In the genomic region with DNA sequence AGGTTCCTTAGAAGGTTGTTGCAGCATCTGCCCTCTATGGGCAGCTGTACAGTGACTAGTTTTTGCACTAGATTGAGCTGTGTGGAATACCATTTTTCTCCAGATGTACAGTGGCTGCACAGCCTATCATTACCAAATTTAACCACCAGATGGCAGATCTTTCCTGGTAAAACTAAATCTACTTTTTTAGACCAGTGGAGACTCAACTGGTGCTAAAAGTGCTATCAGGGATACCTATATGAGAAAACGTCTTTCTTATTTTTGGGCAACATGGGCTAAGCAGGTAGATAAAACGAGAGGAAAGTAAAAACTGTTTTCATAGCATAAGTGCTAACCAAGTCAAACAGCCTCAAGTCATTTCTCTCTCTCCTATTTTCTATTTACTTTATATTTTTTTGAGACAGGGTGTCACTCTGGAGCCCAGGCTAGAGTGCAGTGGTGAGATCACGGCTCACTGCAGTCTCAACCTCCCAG, we compare ENCODE assay signal across 8 cellular contexts. TPM values are rescaled to one million over a fixed set of nuclear protein-coding genes. Genes with fewer than 3 reads are reported as not detected.
DNase-seq lines count a peak whose midpoint lies in the region; ATAC-seq and TF ChIP-seq lines count a peak whose summit lies in the region.

No MANE protein-coding gene starts in this region.

- DNase-seq in activated CD4-positive, alpha-beta T cell treated with anti-CD3 and anti-CD28 coated beads, Interleukin-2, amount 10 ng/mL, durations not matched to agents 7 days and 5 days, result peak; percentile 18
- no peak for DNase-seq in activated CD4-positive, alpha-beta T cell treated with anti-CD3 and anti-CD28 coated beads for 1 hour
- DNase-seq in HAP-1 (ENCODE audit: low spot score in 2 of 2), result peak; percentile 56 to 72
- DNase-seq in MV-4-11 (lab: John Stamatoyannopoulos, UW), result peak; percentile 57
- DNase-seq in SK-MEL-5 (ENCODE audit: low read depth, low spot score), result peak; percentile 85
- DNase-seq in stimulated activated CD8-positive, alpha-beta memory T cell treated with anti-CD3 and anti-CD28 coated beads, Interleukin-4, amount 100 ng/mL, for 48 hours, result no peak

- H3K4me1 ChIP-seq in HAP-1, result peaks cover under 1% of the 10 kb centered on the region

- CTCF ChIA-PET in activated CD4-positive, alpha-beta T cell treated with anti-CD3 and anti-CD28 coated beads, Interleukin-2, amount 10 ng/mL, durations not matched to agents 7 days and 5 days (lab: Charles Lee), result no interaction called here

- H3K4me1 Mint-ChIP-seq in activated CD4-positive, alpha-beta T cell treated with anti-CD3 and anti-CD28 coated beads, Interleukin-2, amount 10 ng/mL, durations not matched to agents 7 days and 5 days, result no peaks in the 10 kb centered on the region
- H3K4me1 Mint-ChIP-seq in nephron, result no peaks in the 10 kb centered on the region

- H3K9me3 Mint-ChIP-seq in activated CD4-positive, alpha-beta T cell treated with anti-CD3 and anti-CD28 coated beads, Interleukin-2, amount 10 ng/mL, durations not matched to agents 7 days and 5 days, result no peaks in the 10 kb centered on the region
- peaks cover 2% of the 10 kb centered on the region for H3K9me3 Mint-ChIP-seq in nephron

- ATAC-seq in esophagus mucosa, result peak; percentile 87

- POLR2A ChIA-PET in activated CD4-positive, alpha-beta T cell treated with anti-CD3 and anti-CD28 coated beads, Interleukin-2, amount 10 ng/mL, durations not matched to agents 7 days and 5 days (lab: Charles Lee), result no interaction called here

- no peak overlapping the region for H3K4me3 ChIP-seq in HAP-1

- H3K27ac Mint-ChIP-seq in activated CD4-positive, alpha-beta T cell treated with anti-CD3 and anti-CD28 coated beads, Interleukin-2, amount 10 ng/mL, durations not matched to agents 7 days and 5 days, result no peak overlapping the region
- no peak overlapping the region for H3K27ac Mint-ChIP-seq in nephron

- in situ Hi-C loops in HAP-1 (cut with MboI; ENCODE audit: low sequenced_read_pairs), result loop anchor here (10.0 kb wide), 1 partner anchor 395 kb away; no protein-coding TSS in a partner anchor
- in situ Hi-C loops in SK-MEL-5 (cut with HindIII; ENCODE audit: low pct_unique_long_range_greater_than_20kb, low sequenced_read_pairs), result no loop called here

- no peaks in the 10 kb centered on the region for H3K27me3 ChIP-seq in HAP-1 (ENCODE audit: low read depth)

- H3K36me3 ChIP-seq in HAP-1 (replicated peaks), result no peaks in the 10 kb centered on the region

- H3K4me3 Mint-ChIP-seq in activated CD4-positive, alpha-beta T cell treated with anti-CD3 and anti-CD28 coated beads, Interleukin-2, amount 10 ng/mL, durations not matched to agents 7 days and 5 days, result no peak overlapping the region
- H3K4me3 Mint-ChIP-seq in nephron, result no peak overlapping the region

- H3K36me3 Mint-ChIP-seq in activated CD4-positive, alpha-beta T cell treated with anti-CD3 and anti-CD28 coated beads, Interleukin-2, amount 10 ng/mL, durations not matched to agents 7 days and 5 days (ENCODE audit: low read depth), result no peaks in the 10 kb centered on the region
- H3K36me3 Mint-ChIP-seq in nephron (ENCODE audit: low read depth), result no peaks in the 10 kb centered on the region

- no peaks in the 10 kb centered on the region for H3K27me3 Mint-ChIP-seq in activated CD4-positive, alpha-beta T cell treated with anti-CD3 and anti-CD28 coated beads, Interleukin-2, amount 10 ng/mL, durations not matched to agents 7 days and 5 days
- no peaks in the 10 kb centered on the region for H3K27me3 Mint-ChIP-seq in nephron (ENCODE audit: low read depth)

- no peaks in the 10 kb centered on the region for H3K9me3 ChIP-seq in HAP-1

- TF ChIP-seq CTCF in nephron (IDR thresholded peaks at IDR 0.05; ENCODE audit: unreplicated experiment in 3 of 3), result peak; percentile 79 to 88 (median 86)

RNA-seq across cellular contexts. Expression of a gene that starts 21.2 kb away (rescaled TPM):
- total RNA-seq in activated CD4-positive, alpha-beta T cell treated with anti-CD3 and anti-CD28 coated beads, Interleukin-2, amount 10 ng/mL, durations not matched to agents 7 days and 5 days, result not detected
- 0.03 and 0.16 TPM in 2 replicates for total RNA-seq in SK-MEL-5 (2014; rRNA removed; shearing (Covaris generic))
- 0.01 and 0.05 TPM in 2 replicates for polyA plus RNA-seq in SK-MEL-5 (2015; cell fraction: cytosol; rRNA removed)
- polyA plus RNA-seq in SK-MEL-5 (2015; cell fraction: nucleus; rRNA removed), result 0.02 TPM in 1 of 2 replicates, not detected in the other
- total RNA-seq in esophagus mucosa, result 0.20 TPM

RNA-seq across cellular contexts. Expression of a gene that starts 55.1 kb away (rescaled TPM):
- total RNA-seq in activated CD4-positive, alpha-beta T cell treated with anti-CD3 and anti-CD28 coated beads, Interleukin-2, amount 10 ng/mL, durations not matched to agents 7 days and 5 days, result not detected
- total RNA-seq in SK-MEL-5 (2014; rRNA removed; shearing (Covaris generic)), result not detected in 2 replicates
- polyA plus RNA-seq in SK-MEL-5 (2015; cell fraction: cytosol; rRNA removed), result not detected in 2 replicates
- not detected in 2 replicates for polyA plus RNA-seq in SK-MEL-5 (2015; cell fraction: nucleus; rRNA removed)
- not detected for total RNA-seq in esophagus mucosa

Comparison
In these comparisons a context has a peak if more than half of its experiments do, and no peak if none do; other contexts are left out.
1. DNase-seq: peak in activated CD4-positive, alpha-beta T cell treated with anti-CD3 and anti-CD28 coated beads, Interleukin-2, amount 10 ng/mL, durations not matched to agents 7 days and 5 days (single experiment), HAP-1 (2 of 2), MV-4-11 (single experiment) and SK-MEL-5 (single experiment); none in activated CD4-positive, alpha-beta T cell treated with anti-CD3 and anti-CD28 coated beads for 1 hour (single experiment) and stimulated activated CD8-positive, alpha-beta memory T cell treated with anti-CD3 and anti-CD28 coated beads, Interleukin-4, amount 100 ng/mL, for 48 hours (single experiment).